Comparison of ENCODE assay signal across 8 cellular contexts in the genomic region with DNA sequence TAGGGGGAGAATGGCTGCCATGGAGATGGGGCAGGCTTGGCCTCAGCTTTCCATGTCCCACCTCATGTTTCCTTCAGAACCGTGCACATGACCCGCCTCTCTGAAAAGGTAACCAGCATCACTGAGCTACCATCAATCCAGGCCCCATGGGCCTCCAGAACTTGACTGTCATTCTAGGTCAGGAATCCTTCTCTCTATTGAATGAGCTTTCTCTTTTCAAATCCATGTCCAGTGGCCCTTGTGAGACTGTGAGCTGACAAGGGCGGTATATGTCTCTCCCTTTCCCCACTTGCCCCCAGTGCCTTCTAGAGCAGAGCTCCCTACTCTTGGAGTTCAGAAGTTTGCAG. TPM values are rescaled to one million over a fixed set of nuclear protein-coding genes. Genes with fewer than 3 reads are reported as not detected.
A peak's percentile ranks its signal among the peaks of the same experiment; 100 is the strongest.
DNase-seq lines count a peak whose midpoint lies in the region; ATAC-seq and TF ChIP-seq lines count a peak whose summit lies in the region.

No MANE protein-coding gene starts in this region.

- ATAC-seq in PC-3, result no peak
- no peak for ATAC-seq in thoracic aorta (ENCODE audit: insufficient number of reproducible peaks, low FRiP score, low read depth)
- no peak for ATAC-seq in GM18861 (IDR thresholded peaks at IDR 0.05; ENCODE audit: unreplicated experiment)

- DNase-seq in PC-3, result no peak
- no peak for DNase-seq in colonic mucosa
- no peak for DNase-seq in thoracic aorta (ENCODE audit: low spot score)
- DNase-seq in activated CD4-positive, alpha-beta T cell treated with anti-CD3 and anti-CD28 coated beads for 48 hours, result no peak
- DNase-seq in SIG-M5 (lab: John Stamatoyannopoulos, UW), result no peak
- no peak for DNase-seq in HEK293T (ENCODE audit: extremely low spot score)

- H3F3A ChIP-seq in PC-3 (ENCODE audit: low read length, unreplicated experiment), result no peaks in the 10 kb centered on the region

- H3K27ac ChIP-seq in PC-3 (ENCODE audit: low read length) (peak overlapping the region; percentile 89), colonic mucosa (peak overlapping the region; percentile 91), muscle layer of colon (ENCODE audit: low read depth, low read length) (peak overlapping the region; percentile 99), thoracic aorta (peak overlapping the region; percentile 94 to 96)

- H3K4me3 ChIP-seq in PC-3 (ENCODE audit: low read length), result no peak overlapping the region
- no peak overlapping the region for H3K4me3 ChIP-seq in colonic mucosa
- peak overlapping the region; percentile 39 to 96 for H3K4me3 ChIP-seq in muscle layer of colon (ENCODE audit: low read depth in 1 of 2, low read length in 2 of 2)
- H3K4me3 ChIP-seq in thoracic aorta, result peak overlapping the region; percentile 94

- POLR2A ChIA-PET in PC-3 (lab: Charles Lee; ENCODE audit: unreplicated experiment), result interaction anchor here (0.5 to 1.7 kb wide), 2 partner anchors 9 to 54 kb away, joined by 5 to 15 read pairs; no protein-coding TSS in a partner anchor
- POLR2A ChIA-PET in HEK293T (lab: Yijun Ruan, JAX), result interaction anchor here (0.9 to 1.0 kb wide), 2 partner anchors 9 to 18 kb away, joined by 3 read pairs; no protein-coding TSS in a partner anchor

- H3K36me3 ChIP-seq in PC-3 (ENCODE audit: low read depth, low read length) (no peaks in the 10 kb centered on the region; the same call in 1 of the 2 replicates), colonic mucosa (no peaks in the 10 kb centered on the region), muscle layer of colon (ENCODE audit: insufficient read depth, low read length) (peaks cover 44% of the 10 kb centered on the region), thoracic aorta (peaks cover 5% of the 10 kb centered on the region)

- no peak overlapping the region for H3K9ac ChIP-seq in PC-3 (ENCODE audit: low read length)
- peak overlapping the region; percentile 5 to 51 for H3K9ac ChIP-seq in colonic mucosa (ENCODE audit: low read depth in 2 of 2, low read length in 2 of 2)
- H3K9ac ChIP-seq in muscle layer of colon (ENCODE audit: low read length), result peak overlapping the region; percentile 91

- peak overlapping the region; percentile 95; the same call in 1 of the 2 replicates for H3K4me2 ChIP-seq in PC-3 (ENCODE audit: low read length)

- TF ChIP-seq CTCF in PC-3 (conservative IDR thresholded peaks at IDR 0.05; ENCODE audit: low read depth, low read length) (no peak), colonic mucosa (IDR thresholded peaks at IDR 0.05) (no peak), thoracic aorta (IDR thresholded peaks at IDR 0.05) (no peak)

- H2AFZ ChIP-seq in PC-3 (ENCODE audit: low read length), result no peak overlapping the region

- CTCF ChIA-PET in PC-3 (lab: Charles Lee) (no interaction called here), HEK293T (lab: Yijun Ruan, JAX) (interaction anchor here (0.7 to 5.0 kb wide), 4 partner anchors 11 to 498 kb away, joined by 3 to 58 read pairs (median 17); no protein-coding TSS in a partner anchor)

- H3K4me1 ChIP-seq in PC-3 (ENCODE audit: insufficient read depth, low read length) (peaks cover 47% of the 10 kb centered on the region), colonic mucosa (peaks cover 6% of the 10 kb centered on the region), muscle layer of colon (ENCODE audit: insufficient read depth, low read length) (peaks cover 59% of the 10 kb centered on the region), thoracic aorta (ENCODE audit: control insufficient read depth in 1 of 2, low read depth in 2 of 2) (peaks cover 40 to 80% of the 10 kb centered on the region in 2 donors)

- no peaks in the 10 kb centered on the region for H3K9me2 ChIP-seq in PC-3 (replicated peaks; ENCODE audit: low read length)

- H4K20me1 ChIP-seq in PC-3 (ENCODE audit: low read length), result peaks cover 9% of the 10 kb centered on the region; the same call in 1 of the 2 replicates

- H3K9me3 ChIP-seq in PC-3 (ENCODE audit: low read length) (no peaks in the 10 kb centered on the region), colonic mucosa (no peaks in the 10 kb centered on the region), muscle layer of colon (ENCODE audit: low read length) (no peaks in the 10 kb centered on the region), thoracic aorta (no peaks in the 10 kb centered on the region)

- intact Hi-C loops in PC-3 (cut with micrococcal nuclease), result no loop called here
- intact Hi-C loops in colonic mucosa (cut with DNase I), result no loop called here

- peaks cover 89% of the 10 kb centered on the region for H3K79me2 ChIP-seq in PC-3 (ENCODE audit: low read length)

- H3K27me3 ChIP-seq in PC-3 (ENCODE audit: low read length) (no peaks in the 10 kb centered on the region), colonic mucosa (no peaks in the 10 kb centered on the region), muscle layer of colon (ENCODE audit: control insufficient read depth in 1 of 2, insufficient read depth in 2 of 2, low read length in 2 of 2) (no peaks in the 10 kb centered on the region), thoracic aorta (replicated peaks; ENCODE audit: insufficient read depth) (no peaks in the 10 kb centered on the region)

- no TSS peak for BruUV-seq in PC-3 (replicated peaks; lab: Mats Ljungman, UMichigan)

TF ChIP-seq in HEK293T, 16 proteins besides CTCF, POLR2A, EP300 and RAD21:
- no peak for TF ChIP-seq TARDBP (IDR thresholded peaks at IDR 0.05)
- TF ChIP-seq CTBP1 (IDR thresholded peaks at IDR 0.05; ENCODE audit: borderline replicate concordance), result no peak
- TF ChIP-seq ARNT (IDR thresholded peaks at IDR 0.05), result no peak
- no peak for TF ChIP-seq LEF1 (IDR thresholded peaks at IDR 0.05; ENCODE audit: borderline replicate concordance)
- no peak for TF ChIP-seq FOXK2 (IDR thresholded peaks at IDR 0.05)
- TF ChIP-seq NFRKB (IDR thresholded peaks at IDR 0.05), result no peak
- no peak for TF ChIP-seq L3MBTL2 (conservative IDR thresholded peaks at IDR 0.05)
- TF ChIP-seq SP1 (IDR thresholded peaks at IDR 0.05), result no peak
- TF ChIP-seq ZNF384 (IDR thresholded peaks at IDR 0.05), result no peak
- no peak for TF ChIP-seq FOXA1 (IDR thresholded peaks at IDR 0.05)
- TF ChIP-seq HDGF (IDR thresholded peaks at IDR 0.05; ENCODE audit: borderline replicate concordance), result no peak
- TF ChIP-seq SUZ12 (IDR thresholded peaks at IDR 0.05), result no peak
- TF ChIP-seq ELF4 (IDR thresholded peaks at IDR 0.05), result no peak
- TF ChIP-seq FOXM1 (IDR thresholded peaks at IDR 0.05; ENCODE audit: borderline replicate concordance), result no peak
- TF ChIP-seq, protein P1, sequence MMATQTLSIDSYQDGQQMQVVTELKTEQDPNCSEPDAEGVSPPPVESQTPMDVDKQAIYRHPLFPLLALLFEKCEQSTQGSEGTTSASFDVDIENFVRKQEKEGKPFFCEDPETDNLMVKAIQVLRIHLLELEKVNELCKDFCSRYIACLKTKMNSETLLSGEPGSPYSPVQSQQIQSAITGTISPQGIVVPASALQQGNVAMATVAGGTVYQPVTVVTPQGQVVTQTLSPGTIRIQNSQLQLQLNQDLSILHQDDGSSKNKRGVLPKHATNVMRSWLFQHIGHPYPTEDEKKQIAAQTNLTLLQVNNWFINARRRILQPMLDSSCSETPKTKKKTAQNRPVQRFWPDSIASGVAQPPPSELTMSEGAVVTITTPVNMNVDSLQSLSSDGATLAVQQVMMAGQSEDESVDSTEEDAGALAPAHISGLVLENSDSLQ (IDR thresholded peaks at IDR 0.05), result no peak
- TF ChIP-seq BHLHE40 (IDR thresholded peaks at IDR 0.05; ENCODE audit: borderline replicate concordance), result no peak

RNA-seq across cellular contexts. Expression of a gene that starts 4.4 kb away (rescaled TPM):
- total RNA-seq in PC-3 (2014; rRNA removed), result 147 and 189 TPM in 2 replicates
- 100 to 1,000 TPM; 186 to 376 TPM for total RNA-seq in colonic mucosa
- 1,000 to 10,000 TPM; 2,051 to 3,060 TPM for total RNA-seq in thoracic aorta

RNA-seq across cellular contexts. Expression of a gene that starts 33.5 kb away (rescaled TPM):
- total RNA-seq in PC-3 (2014; rRNA removed) (216 and 349 TPM in 2 replicates), colonic mucosa (10 to 100 TPM; 13.1 to 21.2 TPM), thoracic aorta (100 to 1,000 TPM in 1 of 2 donors, 10 to 100 TPM in 1; 65.7 to 134 TPM)

RNA-seq across cellular contexts. Expression of a gene that starts 36.4 kb away (rescaled TPM):
- total RNA-seq in PC-3 (2014; rRNA removed), result 2.6 and 6.5 TPM in 2 replicates
- 10 to 100 TPM; 17.9 to 24.1 TPM for total RNA-seq in colonic mucosa
- total RNA-seq in thoracic aorta, result 100 to 1,000 TPM; 126 to 255 TPM

Comparison
In these comparisons a context has a peak if more than half of its experiments do, and no peak if none do; other contexts are left out.
1. H3K4me3 ChIP-seq: peak in muscle layer of colon (2 of 2) and thoracic aorta (single experiment); none in PC-3 (single experiment) and colonic mucosa (single experiment).
2. RNA of a gene that starts 4.4 kb away (total RNA-seq): 2,051 to 3,060 TPM in thoracic aorta; 186 to 376 TPM in colonic mucosa and 147 to 189 TPM in PC-3; every median in the first group is over 4 times any median in the second.
3. RNA of a gene that starts 36.4 kb away (total RNA-seq): 126 to 255 TPM in thoracic aorta; 17.9 to 24.1 TPM in colonic mucosa and 2.6 to 6.5 TPM in PC-3; every median in the first group is over 4 times any median in the second.
4. Peak in every context shown above with its lines, with median percentiles within 50 percentile points of each other: H3K27ac ChIP-seq.